Comparison of ENCODE assay signal across 23 cellular contexts in genomic region chr6:8030920-8031319, GRCh38.
"Had no signal": no experiment of that assay in that cellular context is flagged by ENCODE, and none has a peak within 500 bp of the region (broad histone marks: within the 10 kb centered on the region; RNA-seq: fewer than 3 reads in every experiment).

No MANE protein-coding gene starts in this region.

- H3K4me1 Mint-ChIP-seq: activated naive CD4-positive, alpha-beta T cell treated with anti-CD3 and anti-CD28 coated beads, Interleukin-2, amount 10 ng/mL, durations not matched to agents 7 days and 5 days had no signal

- ATAC-seq: activated CD8-positive, alpha-beta memory T cell treated with anti-CD3 and anti-CD28 coated beads, Interleukin-2, amount 10 ng/mL, durations not matched to agents 7 days and 5 days; T-cell had no signal

- H3K27me3 Mint-ChIP-seq: activated B cell treated with CpG ODN at 0.5 μM for 24 hours; activated CD4-positive, alpha-beta T cell treated with anti-CD3 and anti-CD28 coated beads, Interleukin-2, amount 10 ng/mL, durations not matched to agents 24 days and 14 days; activated CD8-positive, alpha-beta memory T cell treated with anti-CD3 and anti-CD28 coated beads, Interleukin-2, amount 10 ng/mL, durations not matched to agents 7 days and 5 days; activated naive CD4-positive, alpha-beta T cell treated with anti-CD3 and anti-CD28 coated beads, Interleukin-2, amount 10 ng/mL, durations not matched to agents 7 days and 5 days; activated naive CD8-positive, alpha-beta T cell treated with anti-CD3 and anti-CD28 coated beads, Interleukin-2, amount 10 ng/mL, durations not matched to agents 7 days and 5 days; activated T-cell treated with anti-CD3 and anti-CD28 coated beads, Interleukin-2, amount 50 U/mL, for 24 hours; T-cell had no signal

- H3K27ac Mint-ChIP-seq: activated B cell treated with CpG ODN at 0.5 μM for 24 hours; activated CD4-positive, alpha-beta T cell treated with anti-CD3 and anti-CD28 coated beads, Interleukin-2, amount 10 ng/mL, durations not matched to agents 24 days and 14 days; activated CD8-positive, alpha-beta memory T cell treated with anti-CD3 and anti-CD28 coated beads, Interleukin-2, amount 10 ng/mL, durations not matched to agents 7 days and 5 days; activated naive CD4-positive, alpha-beta T cell treated with anti-CD3 and anti-CD28 coated beads, Interleukin-2, amount 10 ng/mL, durations not matched to agents 7 days and 5 days; activated naive CD8-positive, alpha-beta T cell treated with anti-CD3 and anti-CD28 coated beads, Interleukin-2, amount 10 ng/mL, durations not matched to agents 7 days and 5 days; activated T-cell treated with anti-CD3 and anti-CD28 coated beads, Interleukin-2, amount 50 U/mL, for 24 hours; activated T-helper 1 cell treated with anti-CD3 and anti-CD28 coated beads, Interleukin-12 subunit alpha, Interleukin-12 subunit beta, Interleukin-2, Interleukin-4 antibody, amounts not matched to agents 30 ng/mL and 10 ng/mL and 1 ng/mL, durations not matched to agents 14 hours and 24 hours and 36 hours; T-cell had no signal

- H3K4me3 Mint-ChIP-seq: activated B cell treated with CpG ODN at 0.5 μM for 24 hours; activated CD4-positive, alpha-beta T cell treated with anti-CD3 and anti-CD28 coated beads, Interleukin-2, amount 10 ng/mL, durations not matched to agents 24 days and 14 days; activated CD8-positive, alpha-beta memory T cell treated with anti-CD3 and anti-CD28 coated beads, Interleukin-2, amount 10 ng/mL, durations not matched to agents 7 days and 5 days; activated naive CD4-positive, alpha-beta T cell treated with anti-CD3 and anti-CD28 coated beads, Interleukin-2, amount 10 ng/mL, durations not matched to agents 7 days and 5 days; activated naive CD8-positive, alpha-beta T cell treated with anti-CD3 and anti-CD28 coated beads, Interleukin-2, amount 10 ng/mL, durations not matched to agents 7 days and 5 days; activated T-cell treated with anti-CD3 and anti-CD28 coated beads, Interleukin-2, amount 50 U/mL, for 24 hours; activated T-helper 1 cell treated with anti-CD3 and anti-CD28 coated beads, Interleukin-12 subunit alpha, Interleukin-12 subunit beta, Interleukin-2, Interleukin-4 antibody, amounts not matched to agents 30 ng/mL and 10 ng/mL and 1 ng/mL, durations not matched to agents 14 hours and 24 hours and 36 hours; T-cell had no signal

- H3K9me3 Mint-ChIP-seq: activated B cell treated with CpG ODN at 0.5 μM for 24 hours, T-cell had no signal

- DNase-seq: activated B cell treated with CpG ODN at 0.5 μM for 24 hours; activated CD4-positive, alpha-beta T cell treated with anti-CD3 and anti-CD28 coated beads for 1 hour; activated CD4-positive, alpha-beta T cell treated with anti-CD3 and anti-CD28 coated beads, Interleukin-2, amount 10 ng/mL, durations not matched to agents 24 days and 14 days; activated CD4-positive, alpha-beta T cell treated with anti-CD3 and anti-CD28 coated beads, Interleukin-2, amount 50 U/mL, for 48 hours; activated CD8-positive, alpha-beta memory T cell treated with anti-CD3 and anti-CD28 coated beads, Interleukin-2, amount 10 ng/mL, durations not matched to agents 7 days and 5 days; activated gamma-delta T cell; activated naive CD4-positive, alpha-beta T cell treated with anti-CD3 and anti-CD28 coated beads, Interleukin-2, amount 10 ng/mL, durations not matched to agents 7 days and 5 days; activated naive CD8-positive, alpha-beta T cell treated with anti-CD3 and anti-CD28 coated beads, Interleukin-2, amount 10 ng/mL, durations not matched to agents 7 days and 5 days; activated T-cell treated with anti-CD3 and anti-CD28 coated beads, Interleukin-2, amount 50 U/mL, for 24 hours; adrenal gland; anterior cingulate cortex; cerebellar nuclear complex; Karpas-422; NCI-H1105 treated with DMSO at 0.1 percent for 48 hours; NCI-H146; NCI-H187 treated with DMSO at 0.1 percent for 48 hours; NCI-H2081 treated with DMSO at 0.1 percent for 48 hours; NCI-H526 treated with DMSO at 0.1 percent for 48 hours; NCI-H82; NK-92 treated with Interleukin-12 subunit alpha and Interleukin-12 subunit beta, amount 100 ng/mL, for 24 hours; SIG-M5; T-cell had no signal
